1 cellular context compared by ENCODE assay signal in the genomic region with DNA sequence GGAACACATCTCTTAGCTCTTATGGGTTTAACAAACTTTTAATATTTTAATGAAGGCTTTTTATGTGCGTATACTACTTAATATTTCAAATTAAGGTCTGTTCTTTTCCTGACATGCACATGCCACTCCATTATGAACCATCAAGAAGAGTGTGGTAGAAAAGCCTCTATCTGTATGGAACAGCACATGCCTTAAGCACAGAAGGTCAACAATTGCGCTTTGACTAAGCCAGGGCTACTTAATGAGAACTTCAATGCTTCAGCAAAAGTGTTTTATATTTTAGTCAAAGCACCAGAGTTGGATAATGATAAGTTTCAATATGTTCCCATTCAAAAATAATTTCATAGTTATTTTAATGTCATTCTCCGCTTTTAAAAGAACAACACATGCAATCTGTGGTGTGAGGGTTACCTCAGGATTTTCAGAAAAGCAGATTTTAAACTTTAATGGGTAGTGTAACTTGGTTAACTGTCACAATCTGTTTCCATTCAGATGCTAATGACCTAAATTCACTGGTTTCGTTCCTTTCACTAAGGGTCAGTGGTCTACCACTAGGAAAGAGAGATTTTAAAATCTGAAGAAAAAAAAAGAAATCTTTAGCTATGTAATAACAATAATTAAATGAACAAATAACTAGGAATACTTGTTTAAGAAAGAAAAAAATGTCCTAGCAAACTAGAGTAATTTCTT.
TF ChIP-seq lines count a peak whose summit lies in the region.

No MANE protein-coding gene starts in this region.

TF ChIP-seq in WTC11, 78 proteins besides CTCF, POLR2A, EP300 and RAD21 (continued from another document):
- TF ChIP-seq, protein P1, sequence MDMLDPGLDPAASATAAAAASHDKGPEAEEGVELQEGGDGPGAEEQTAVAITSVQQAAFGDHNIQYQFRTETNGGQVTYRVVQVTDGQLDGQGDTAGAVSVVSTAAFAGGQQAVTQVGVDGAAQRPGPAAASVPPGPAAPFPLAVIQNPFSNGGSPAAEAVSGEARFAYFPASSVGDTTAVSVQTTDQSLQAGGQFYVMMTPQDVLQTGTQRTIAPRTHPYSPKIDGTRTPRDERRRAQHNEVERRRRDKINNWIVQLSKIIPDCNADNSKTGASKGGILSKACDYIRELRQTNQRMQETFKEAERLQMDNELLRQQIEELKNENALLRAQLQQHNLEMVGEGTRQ (CRISPR knock-in tag; IDR thresholded peaks at IDR 0.05) = no peak
- TF ChIP-seq, protein P2, sequence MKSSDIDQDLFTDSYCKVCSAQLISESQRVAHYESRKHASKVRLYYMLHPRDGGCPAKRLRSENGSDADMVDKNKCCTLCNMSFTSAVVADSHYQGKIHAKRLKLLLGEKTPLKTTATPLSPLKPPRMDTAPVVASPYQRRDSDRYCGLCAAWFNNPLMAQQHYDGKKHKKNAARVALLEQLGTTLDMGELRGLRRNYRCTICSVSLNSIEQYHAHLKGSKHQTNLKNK (CRISPR knock-in tag; IDR thresholded peaks at IDR 0.05) = no peak
- no peak for TF ChIP-seq ZNF317 (CRISPR knock-in tag; IDR thresholded peaks at IDR 0.05; ENCODE audit: borderline replicate concordance, low read depth)
- no peak for TF ChIP-seq ZNF219 (CRISPR knock-in tag; IDR thresholded peaks at IDR 0.05; ENCODE audit: borderline replicate concordance)
- TF ChIP-seq IRF2 (CRISPR knock-in tag; IDR thresholded peaks at IDR 0.05; ENCODE audit: borderline replicate concordance, low read depth) = no peak
- TF ChIP-seq, protein P3, sequence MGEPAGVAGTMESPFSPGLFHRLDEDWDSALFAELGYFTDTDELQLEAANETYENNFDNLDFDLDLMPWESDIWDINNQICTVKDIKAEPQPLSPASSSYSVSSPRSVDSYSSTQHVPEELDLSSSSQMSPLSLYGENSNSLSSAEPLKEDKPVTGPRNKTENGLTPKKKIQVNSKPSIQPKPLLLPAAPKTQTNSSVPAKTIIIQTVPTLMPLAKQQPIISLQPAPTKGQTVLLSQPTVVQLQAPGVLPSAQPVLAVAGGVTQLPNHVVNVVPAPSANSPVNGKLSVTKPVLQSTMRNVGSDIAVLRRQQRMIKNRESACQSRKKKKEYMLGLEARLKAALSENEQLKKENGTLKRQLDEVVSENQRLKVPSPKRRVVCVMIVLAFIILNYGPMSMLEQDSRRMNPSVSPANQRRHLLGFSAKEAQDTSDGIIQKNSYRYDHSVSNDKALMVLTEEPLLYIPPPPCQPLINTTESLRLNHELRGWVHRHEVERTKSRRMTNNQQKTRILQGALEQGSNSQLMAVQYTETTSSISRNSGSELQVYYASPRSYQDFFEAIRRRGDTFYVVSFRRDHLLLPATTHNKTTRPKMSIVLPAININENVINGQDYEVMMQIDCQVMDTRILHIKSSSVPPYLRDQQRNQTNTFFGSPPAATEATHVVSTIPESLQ (CRISPR knock-in tag; IDR thresholded peaks at IDR 0.05) = no peak
- TF ChIP-seq PRRX2 (CRISPR knock-in tag; IDR thresholded peaks at IDR 0.05) = no peak
- TF ChIP-seq KAT7 (CRISPR knock-in tag; IDR thresholded peaks at IDR 0.05; ENCODE audit: borderline replicate concordance) = no peak
- TF ChIP-seq, protein P4, sequence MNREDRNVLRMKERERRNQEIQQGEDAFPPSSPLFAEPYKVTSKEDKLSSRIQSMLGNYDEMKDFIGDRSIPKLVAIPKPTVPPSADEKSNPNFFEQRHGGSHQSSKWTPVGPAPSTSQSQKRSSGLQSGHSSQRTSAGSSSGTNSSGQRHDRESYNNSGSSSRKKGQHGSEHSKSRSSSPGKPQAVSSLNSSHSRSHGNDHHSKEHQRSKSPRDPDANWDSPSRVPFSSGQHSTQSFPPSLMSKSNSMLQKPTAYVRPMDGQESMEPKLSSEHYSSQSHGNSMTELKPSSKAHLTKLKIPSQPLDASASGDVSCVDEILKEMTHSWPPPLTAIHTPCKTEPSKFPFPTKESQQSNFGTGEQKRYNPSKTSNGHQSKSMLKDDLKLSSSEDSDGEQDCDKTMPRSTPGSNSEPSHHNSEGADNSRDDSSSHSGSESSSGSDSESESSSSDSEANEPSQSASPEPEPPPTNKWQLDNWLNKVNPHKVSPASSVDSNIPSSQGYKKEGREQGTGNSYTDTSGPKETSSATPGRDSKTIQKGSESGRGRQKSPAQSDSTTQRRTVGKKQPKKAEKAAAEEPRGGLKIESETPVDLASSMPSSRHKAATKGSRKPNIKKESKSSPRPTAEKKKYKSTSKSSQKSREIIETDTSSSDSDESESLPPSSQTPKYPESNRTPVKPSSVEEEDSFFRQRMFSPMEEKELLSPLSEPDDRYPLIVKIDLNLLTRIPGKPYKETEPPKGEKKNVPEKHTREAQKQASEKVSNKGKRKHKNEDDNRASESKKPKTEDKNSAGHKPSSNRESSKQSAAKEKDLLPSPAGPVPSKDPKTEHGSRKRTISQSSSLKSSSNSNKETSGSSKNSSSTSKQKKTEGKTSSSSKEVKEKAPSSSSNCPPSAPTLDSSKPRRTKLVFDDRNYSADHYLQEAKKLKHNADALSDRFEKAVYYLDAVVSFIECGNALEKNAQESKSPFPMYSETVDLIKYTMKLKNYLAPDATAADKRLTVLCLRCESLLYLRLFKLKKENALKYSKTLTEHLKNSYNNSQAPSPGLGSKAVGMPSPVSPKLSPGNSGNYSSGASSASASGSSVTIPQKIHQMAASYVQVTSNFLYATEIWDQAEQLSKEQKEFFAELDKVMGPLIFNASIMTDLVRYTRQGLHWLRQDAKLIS (CRISPR knock-in tag; IDR thresholded peaks at IDR 0.05; ENCODE audit: borderline replicate concordance) = no peak
- TF ChIP-seq GTF2I (CRISPR knock-in tag; conservative IDR thresholded peaks at IDR 0.05) = no peak
- TF ChIP-seq JUN (CRISPR knock-in tag; IDR thresholded peaks at IDR 0.05) = no peak
- TF ChIP-seq FOXP1 (CRISPR knock-in tag; IDR thresholded peaks at IDR 0.05; ENCODE audit: borderline replicate concordance) = no peak
- TF ChIP-seq ZNF416 (CRISPR knock-in tag; IDR thresholded peaks at IDR 0.05) = no peak
- TF ChIP-seq, protein P5, sequence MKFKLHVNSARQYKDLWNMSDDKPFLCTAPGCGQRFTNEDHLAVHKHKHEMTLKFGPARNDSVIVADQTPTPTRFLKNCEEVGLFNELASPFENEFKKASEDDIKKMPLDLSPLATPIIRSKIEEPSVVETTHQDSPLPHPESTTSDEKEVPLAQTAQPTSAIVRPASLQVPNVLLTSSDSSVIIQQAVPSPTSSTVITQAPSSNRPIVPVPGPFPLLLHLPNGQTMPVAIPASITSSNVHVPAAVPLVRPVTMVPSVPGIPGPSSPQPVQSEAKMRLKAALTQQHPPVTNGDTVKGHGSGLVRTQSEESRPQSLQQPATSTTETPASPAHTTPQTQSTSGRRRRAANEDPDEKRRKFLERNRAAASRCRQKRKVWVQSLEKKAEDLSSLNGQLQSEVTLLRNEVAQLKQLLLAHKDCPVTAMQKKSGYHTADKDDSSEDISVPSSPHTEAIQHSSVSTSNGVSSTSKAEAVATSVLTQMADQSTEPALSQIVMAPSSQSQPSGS (CRISPR knock-in tag; IDR thresholded peaks at IDR 0.05; ENCODE audit: borderline replicate concordance, low read depth) = no peak
- TF ChIP-seq SMAD3 (CRISPR knock-in tag; IDR thresholded peaks at IDR 0.05; ENCODE audit: borderline replicate concordance) = no peak
